11 cellular contexts compared by ENCODE assay signal in the genomic region with DNA sequence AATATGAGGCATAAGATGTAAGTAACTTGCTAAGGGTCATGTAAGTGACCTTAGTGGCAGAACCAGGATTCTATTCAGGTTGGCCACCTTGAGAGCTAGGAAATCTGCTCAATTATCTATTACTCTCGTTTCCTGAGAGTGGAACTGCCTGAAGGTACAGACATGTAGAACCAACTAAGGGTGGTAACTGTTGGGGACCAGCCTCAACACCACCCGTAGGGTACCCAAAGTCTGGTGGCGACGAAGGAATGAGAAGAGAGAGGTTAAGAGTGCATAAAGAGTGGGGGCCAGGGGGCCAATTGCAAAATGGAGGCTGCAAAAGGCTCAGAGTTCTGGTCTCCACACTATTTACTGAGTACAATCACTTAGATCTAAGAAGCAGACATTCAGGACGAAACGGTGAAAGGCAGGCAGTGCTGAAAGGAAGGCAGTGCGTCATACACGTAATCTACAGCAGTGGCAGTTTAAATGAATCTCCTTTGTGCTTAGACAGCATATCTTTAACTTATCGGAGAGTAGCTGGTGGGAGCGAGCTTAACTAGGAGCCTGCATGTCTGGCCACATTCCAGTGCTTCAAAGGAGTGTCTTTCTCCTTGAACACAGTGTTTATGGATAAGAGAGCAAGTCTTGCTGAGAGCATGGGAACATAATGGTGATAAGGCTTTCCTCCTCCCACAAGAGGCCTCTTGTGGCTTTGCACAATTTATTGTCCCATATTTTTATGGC. TPM values are rescaled to one million over a fixed set of nuclear protein-coding genes. Genes with fewer than 3 reads are reported as not detected.
A peak's percentile ranks its signal among the peaks of the same experiment; 100 is the strongest.
DNase-seq lines count a peak whose midpoint lies in the region; ATAC-seq and TF ChIP-seq lines count a peak whose summit lies in the region.
"Had no signal": no experiment of that assay in that cellular context is flagged by ENCODE, and none has a peak within 500 bp of the region (broad histone marks: within the 10 kb centered on the region; RNA-seq: fewer than 3 reads in every experiment).

No MANE protein-coding gene starts in this region.

- TF ChIP-seq EP300 in SK-N-SH (IDR thresholded peaks at IDR 0.05; ENCODE audit: borderline replicate concordance in 1 of 2, low read depth in 1 of 2, low read length in 1 of 2) (no peak), gastroesophageal sphincter (IDR thresholded peaks at IDR 0.05) (no peak), neural cell (conservative IDR thresholded peaks at IDR 0.05; ENCODE audit: poor library complexity, severe bottlenecking) (peak; percentile 67)

- ATAC-seq in gastroesophageal sphincter (no peak), GM19452 (IDR thresholded peaks at IDR 0.05; ENCODE audit: unreplicated experiment) (no peak)
- ATAC-seq: PC-3 had no signal

- intact Hi-C loops in activated CD4-positive, alpha-beta memory T cell treated with anti-CD3 and anti-CD28 coated beads for 36 hours (cut with micrococcal nuclease) = no loop called here

- H3K79me2 ChIP-seq in SK-N-SH (ENCODE audit: insufficient read depth) (peaks cover 94% of the 10 kb centered on the region), neural cell (replicated peaks; ENCODE audit: insufficient read depth, low read length) (peaks cover 28% of the 10 kb centered on the region)

- no peak for TF ChIP-seq CTCF in SK-N-SH (IDR thresholded peaks at IDR 0.05)
- TF ChIP-seq CTCF in gastroesophageal sphincter (IDR thresholded peaks at IDR 0.05) = no peak
- no peak for TF ChIP-seq CTCF in neural cell (IDR thresholded peaks at IDR 0.05; ENCODE audit: poor library complexity, severe bottlenecking)

- WGBS in SK-N-SH (ENCODE audit: low lambda C conversion rate) = 87% methylated on average over 10 of the region's 10 CpGs
- WGBS in gastroesophageal sphincter (ENCODE audit: low coverage in 1 of 2), 2 donors = 30 to 41% methylated on average over 9 to 10 of the region's 10 CpGs

- H3K4me3 ChIP-seq in SK-N-SH (ENCODE audit: low read depth in 2 of 2, low read length in 1 of 2) (no peak overlapping the region), gastroesophageal sphincter (no peak overlapping the region), neural cell (ENCODE audit: low read length) (no peak overlapping the region)

- H3F3A ChIP-seq in SK-N-SH (replicated peaks; ENCODE audit: insufficient read depth) = no peaks in the 10 kb centered on the region
- H3F3A ChIP-seq in neural cell (ENCODE audit: insufficient read depth, low read length, poor library complexity, severe bottlenecking) = no peaks in the 10 kb centered on the region

- no peak for TF ChIP-seq POLR2A in gastroesophageal sphincter (IDR thresholded peaks at IDR 0.05)

- CTCF ChIA-PET in SK-N-SH (lab: Yijun Ruan, JAX) = interaction anchor here (0.6 to 2.3 kb wide), 3 partner anchors 11 to 49 kb away, joined by 3 to 10 read pairs (median 3); no protein-coding TSS in a partner anchor
- CTCF ChIA-PET in activated CD4-positive, alpha-beta memory T cell treated with anti-CD3 and anti-CD28 coated beads for 36 hours (lab: Charles Lee) = interaction anchor here (0.6 kb wide), 2 partner anchors 275 to 1401 kb away, joined by 3 to 4 read pairs; no protein-coding TSS in a partner anchor

- TF ChIP-seq RAD21 in SK-N-SH (IDR thresholded peaks at IDR 0.05; ENCODE audit: low read length) (no peak), neural cell (conservative IDR thresholded peaks at IDR 0.05) (no peak)

- H3K27ac ChIP-seq in SK-N-SH (ENCODE audit: low read depth in 2 of 2, low read length in 1 of 2) = peak overlapping the region in 1 of 2 experiments; percentile 64; a peak in 2 of 4 replicates
- H3K27ac ChIP-seq in gastroesophageal sphincter = peak overlapping the region in 3 of 4 donors; percentile 20 to 61 (median 59)
- peak overlapping the region; percentile 67 for H3K27ac ChIP-seq in neural cell (ENCODE audit: low read length)
- H3K27ac ChIP-seq: neutrophil had no signal

- POLR2A ChIA-PET in SK-N-SH (lab: Yijun Ruan, JAX) = no interaction called here
- POLR2A ChIA-PET in activated CD4-positive, alpha-beta memory T cell treated with anti-CD3 and anti-CD28 coated beads for 36 hours (lab: Charles Lee) = interaction anchor here (0.9 to 1.2 kb wide), 3 partner anchors 11 to 32 kb away, joined by 3 to 4 read pairs (median 3); no protein-coding TSS in a partner anchor

- H3K4me2 ChIP-seq in SK-N-SH = no peak overlapping the region
- H3K4me2 ChIP-seq in neural cell (ENCODE audit: low read length) = no peak overlapping the region

- no peak overlapping the region for H3K4me3 Mint-ChIP-seq in activated CD4-positive, alpha-beta memory T cell treated with anti-CD3 and anti-CD28 coated beads for 36 hours
- H3K4me3 Mint-ChIP-seq: activated B cell treated with CpG ODN at 0.5 μM for 24 hours had no signal

- H3K4me1 ChIP-seq in SK-N-SH (ENCODE audit: control insufficient read depth in 1 of 2, insufficient read depth in 2 of 2, low read depth in 1 of 2, low read length in 1 of 2) (peaks cover 8 to 10% of the 10 kb centered on the region in 2 experiments; a peak in 2 of 4 replicates), gastroesophageal sphincter (peaks cover 7 to 45% (median 10%) of the 10 kb centered on the region in 3 donors)

- H3K27me3 ChIP-seq in SK-N-SH (ENCODE audit: insufficient read depth) = no peaks in the 10 kb centered on the region
- H3K27me3 ChIP-seq in gastroesophageal sphincter = no peaks in the 10 kb centered on the region
- no peaks in the 10 kb centered on the region for H3K27me3 ChIP-seq in neural cell (ENCODE audit: insufficient read depth, low read depth, low read length)
- H3K27me3 ChIP-seq: neutrophil had no signal

- no peaks in the 10 kb centered on the region for H3K9me3 ChIP-seq in SK-N-SH
- H3K9me3 ChIP-seq in gastroesophageal sphincter = no peaks in the 10 kb centered on the region
- no peaks in the 10 kb centered on the region for H3K9me3 ChIP-seq in neural cell (ENCODE audit: low read length)
- H3K9me3 ChIP-seq: neutrophil had no signal

- peaks cover 54% of the 10 kb centered on the region for H3K36me3 Mint-ChIP-seq in activated CD4-positive, alpha-beta memory T cell treated with anti-CD3 and anti-CD28 coated beads for 36 hours

- H2AFZ ChIP-seq in SK-N-SH (ENCODE audit: low read depth) = no peak overlapping the region
- no peak overlapping the region for H2AFZ ChIP-seq in neural cell (ENCODE audit: low read depth, low read length)

- H3K4me1 Mint-ChIP-seq in activated CD4-positive, alpha-beta memory T cell treated with anti-CD3 and anti-CD28 coated beads for 36 hours (ENCODE audit: low read depth) = peaks cover 2% of the 10 kb centered on the region
- H3K4me1 Mint-ChIP-seq: activated B cell treated with CpG ODN at 0.5 μM for 24 hours had no signal

- H3K27me3 Mint-ChIP-seq in activated CD4-positive, alpha-beta memory T cell treated with anti-CD3 and anti-CD28 coated beads for 36 hours = no peaks in the 10 kb centered on the region
- H3K27me3 Mint-ChIP-seq: activated B cell treated with CpG ODN at 0.5 μM for 24 hours had no signal

- H3K9me2 ChIP-seq in SK-N-SH (no peaks in the 10 kb centered on the region), neural cell (ENCODE audit: insufficient read depth, low read length) (no peaks in the 10 kb centered on the region)

- no peaks in the 10 kb centered on the region for H3K9me3 Mint-ChIP-seq in activated CD4-positive, alpha-beta memory T cell treated with anti-CD3 and anti-CD28 coated beads for 36 hours
- H3K9me3 Mint-ChIP-seq: activated B cell treated with CpG ODN at 0.5 μM for 24 hours had no signal

- no peak overlapping the region for H3K9ac ChIP-seq in SK-N-SH
- H3K9ac ChIP-seq in neural cell (ENCODE audit: low read length) = peak overlapping the region; percentile 24

- H3K36me3 ChIP-seq in SK-N-SH (replicated peaks in 1 of 2; ENCODE audit: control insufficient read depth in 1 of 2, insufficient read depth in 2 of 2, low read length in 1 of 2) (peaks cover 44 to 77% of the 10 kb centered on the region in 2 experiments), gastroesophageal sphincter (peaks cover 0 to 86% of the 10 kb centered on the region in 2 donors), neural cell (ENCODE audit: insufficient read depth, low read length) (peaks cover 12% of the 10 kb centered on the region)

- H4K20me1 ChIP-seq in SK-N-SH (ENCODE audit: insufficient read depth) (peaks cover 12% of the 10 kb centered on the region), neural cell (ENCODE audit: insufficient read depth) (no peaks in the 10 kb centered on the region)

- no peak overlapping the region for H3K27ac Mint-ChIP-seq in activated CD4-positive, alpha-beta memory T cell treated with anti-CD3 and anti-CD28 coated beads for 36 hours
- H3K27ac Mint-ChIP-seq: activated B cell treated with CpG ODN at 0.5 μM for 24 hours had no signal

- peak; percentile 88 for DNase-seq in DMS79 (lab: John Stamatoyannopoulos, UW)
- DNase-seq in SK-N-SH = no peak
- DNase-seq in activated CD4-positive, alpha-beta memory T cell treated with anti-CD3 and anti-CD28 coated beads for 36 hours = no peak
- DNase-seq in AG20443 (ENCODE audit: low spot score) = no peak
- no peak for DNase-seq in COR-L47 (lab: John Stamatoyannopoulos, UW)
- DNase-seq: activated B cell treated with CpG ODN at 0.5 μM for 24 hours, PC-3 had no signal

TF ChIP-seq in neural cell, 6 proteins besides CTCF, POLR2A, EP300 and RAD21:
- TF ChIP-seq POLR2AphosphoS5 (IDR thresholded peaks at IDR 0.05) = peak; percentile 45
- TF ChIP-seq MXI1 (conservative IDR thresholded peaks at IDR 0.05; ENCODE audit: poor library complexity, severe bottlenecking) = peak; percentile 31
- no peak for TF ChIP-seq SMC3 (conservative IDR thresholded peaks at IDR 0.05; ENCODE audit: poor library complexity)

RNA-seq across cellular contexts. Expression of a gene that starts 25.0 kb away (rescaled TPM):
- polyA plus RNA-seq in SK-N-SH (2012; rRNA removed) (55.3 and 62.6 TPM in 2 replicates), neural cell (46.2 and 59.7 TPM in 2 replicates)
- 68.6 and 73.7 TPM in 2 replicates for polyA plus RNA-seq in SK-N-SH (2012; cell fraction: cytosol; rRNA removed)
- 125 and 196 TPM in 2 replicates for polyA plus RNA-seq in SK-N-SH (2012; cell fraction: nucleus; rRNA removed)
- total RNA-seq in gastroesophageal sphincter = 100 to 1,000 TPM in 1 of 4 donors, 10 to 100 TPM in 3; 82.7 to 112 (median 96.8) TPM
- polyA minus RNA-seq in neural cell = 64.0 and 66.2 TPM in 2 replicates
- 100 to 1,000 TPM; 133 to 136 TPM for total RNA-seq in activated CD4-positive, alpha-beta memory T cell treated with anti-CD3 and anti-CD28 coated beads for 36 hours

RNA-seq across cellular contexts. Expression of a gene that starts 33.0 kb away (rescaled TPM):
- polyA plus RNA-seq in SK-N-SH (2012; rRNA removed) (1.5 and 2.0 TPM in 2 replicates), neural cell (0.11 and 0.22 TPM in 2 replicates)
- polyA plus RNA-seq in SK-N-SH (2012; cell fraction: cytosol; rRNA removed) = 0.97 and 1.6 TPM in 2 replicates
- 3.7 and 4.9 TPM in 2 replicates for polyA plus RNA-seq in SK-N-SH (2012; cell fraction: nucleus; rRNA removed)
- total RNA-seq in gastroesophageal sphincter = 10 to 100 TPM; 22.6 to 39.7 (median 30.7) TPM
- polyA minus RNA-seq in neural cell = not detected in 2 replicates
- total RNA-seq in activated CD4-positive, alpha-beta memory T cell treated with anti-CD3 and anti-CD28 coated beads for 36 hours = 1 to 10 TPM; 1.5 to 2.1 TPM
- total RNA-seq: activated B cell treated with CpG ODN at 0.5 μM for 24 hours had no signal

Comparison
In these comparisons a context has a peak if more than half of its experiments do, and no peak if none do; other contexts are left out.
1. RNA of a gene that starts 33.0 kb away (total RNA-seq): 22.6 to 39.7 TPM in gastroesophageal sphincter; 1.5 to 2.1 TPM in activated CD4-positive, alpha-beta memory T cell treated with anti-CD3 and anti-CD28 coated beads for 36 hours; every median in the first group is over 4 times any median in the second.